In the genomic region with DNA sequence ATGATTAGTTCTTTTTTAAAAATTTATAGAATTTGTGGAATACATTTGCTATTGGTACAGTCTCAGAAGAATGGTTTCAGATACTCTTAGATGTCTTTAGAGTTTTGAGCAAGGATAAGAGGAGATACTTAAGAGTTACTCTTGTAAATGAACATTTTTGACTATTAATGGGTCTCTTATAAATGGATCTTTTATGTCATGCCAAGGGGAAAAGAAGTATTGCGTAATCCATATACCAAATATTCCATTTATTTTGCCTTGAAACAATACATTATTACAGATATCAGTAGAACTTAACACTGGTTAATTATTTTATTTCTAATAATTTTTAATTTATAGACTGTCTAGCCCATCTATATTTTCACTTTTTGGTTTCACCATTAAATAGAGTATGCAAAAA, we compare ENCODE assay signal across 33 cellular contexts.
"Had no signal": no experiment of that assay in that cellular context is flagged by ENCODE, and none has a peak within 500 bp of the region (broad histone marks: within the 10 kb centered on the region; RNA-seq: fewer than 3 reads in every experiment).

No MANE protein-coding gene starts in this region.

- DNase-seq: activated B cell treated with CpG ODN at 0.5 μM for 24 hours; activated CD4-positive, alpha-beta memory T cell treated with anti-CD3 and anti-CD28 coated beads for 36 hours; activated CD4-positive, alpha-beta T cell treated with anti-CD3 and anti-CD28 coated beads for 4 hours; activated CD4-positive, alpha-beta T cell treated with anti-CD3 and anti-CD28 coated beads, Interleukin-2, amount 10 ng/mL, durations not matched to agents 24 days and 14 days; activated CD4-positive, alpha-beta T cell treated with anti-CD3 and anti-CD28 coated beads, Interleukin-2, amount 50 U/mL, for 1 hour; activated CD4-positive, alpha-beta T cell treated with anti-CD3 and anti-CD28 coated beads, Interleukin-2, amount 50 U/mL, for 4 hours; activated CD4-positive, CD25-positive, alpha-beta regulatory T cell treated with anti-CD3 and anti-CD28 coated beads, Interleukin-2, amount 50 U/mL, for 72 hours; activated CD8-positive, alpha-beta memory T cell treated with anti-CD3 and anti-CD28 coated beads, Interleukin-2, amount 50 U/mL, for 4 hours; activated CD8-positive, alpha-beta T cell treated with anti-CD3 and anti-CD28 coated beads for 36 hours; activated effector memory CD4-positive, alpha-beta T cell treated with anti-CD3 and anti-CD28 coated beads, Interleukin-2, amount 50 U/mL, for 16 hours; activated gamma-delta T cell treated with Interleukin-2 at 50 U/mL for 16 hours; activated naive CD4-positive, alpha-beta T cell; activated naive CD4-positive, alpha-beta T cell treated with anti-CD3 and anti-CD28 coated beads for 36 hours; activated naive CD4-positive, alpha-beta T cell treated with anti-CD3 and anti-CD28 coated beads, Interleukin-2, amount 50 U/mL, for 16 hours; activated naive CD8-positive, alpha-beta T cell treated with anti-CD3 and anti-CD28 coated beads for 36 hours; activated T-cell treated with anti-CD3 and anti-CD28 coated beads for 4 hours; activated T-cell treated with anti-CD3 and anti-CD28 coated beads, Interleukin-2, amount 50 U/mL, for 1 hour; activated T-cell treated with anti-CD3 and anti-CD28 coated beads, Interleukin-2, amount 50 U/mL, for 4 hours; activated T-cell treated with anti-CD3 and anti-CD28 coated beads, Interleukin-2, amount 50 U/mL, for 72 hours; adrenal gland; amniotic stem cell; aorta; body of pancreas; brain microvascular endothelial cell; central memory CD4-positive, alpha-beta T cell; T-helper 2 cell; T-helper 9 cell had no signal

- H3K9me3 ChIP-seq: adrenal gland, body of pancreas had no signal

- ATAC-seq: activated CD8-positive, alpha-beta T cell treated with anti-CD3 and anti-CD28 coated beads for 36 hours; activated naive CD4-positive, alpha-beta T cell treated with anti-CD3 and anti-CD28 coated beads, Interleukin-2, amount 50 U/mL, for 72 hours; activated T-cell treated with anti-CD3 and anti-CD28 coated beads, Interleukin-2, amount 50 U/mL, for 4 hours; activated T-cell treated with anti-CD3 and anti-CD28 coated beads, Interleukin-2, amount 50 U/mL, for 72 hours; activated T-helper 17 cell treated with anti-CD3 and anti-CD28 coated beads, Interleukin-2, amount 50 U/mL, for 72 hours; body of pancreas had no signal

- H3K36me3 ChIP-seq: adrenal gland, brain microvascular endothelial cell, breast epithelium had no signal

- H3K27me3 ChIP-seq: adrenal gland, body of pancreas, brain microvascular endothelial cell, breast epithelium had no signal

- H3K27ac ChIP-seq: adrenal gland, body of pancreas, brain microvascular endothelial cell, breast epithelium, VCaP had no signal

- H3K4me1 ChIP-seq: adrenal gland, body of pancreas, breast epithelium had no signal

- H3K4me3 ChIP-seq: adrenal gland, body of pancreas, breast epithelium had no signal

- FAIRE-seq: astrocyte, TTC549 had no signal
